8 cellular contexts compared by ENCODE assay signal in genomic region chr16:87324411-87325275, GRCh38. TPM values are rescaled to one million over a fixed set of nuclear protein-coding genes. Genes with fewer than 3 reads are reported as not detected.
DNase-seq lines count a peak whose midpoint lies in the region; ATAC-seq and TF ChIP-seq lines count a peak whose summit lies in the region.

No MANE protein-coding gene starts in this region.

- H3K4me1 Mint-ChIP-seq in activated CD4-positive, alpha-beta memory T cell treated with anti-CD3 and anti-CD28 coated beads, Interleukin-2, amount 10 ng/mL, durations not matched to agents 7 days and 5 days: peaks cover 6% of the 10 kb centered on the region
- peaks cover 11% of the 10 kb centered on the region for H3K4me1 Mint-ChIP-seq in nephron progenitor cell

- no peaks in the 10 kb centered on the region for H3K36me3 Mint-ChIP-seq in activated CD4-positive, alpha-beta memory T cell treated with anti-CD3 and anti-CD28 coated beads, Interleukin-2, amount 10 ng/mL, durations not matched to agents 7 days and 5 days (ENCODE audit: low read depth)
- peaks cover 6% of the 10 kb centered on the region for H3K36me3 Mint-ChIP-seq in nephron progenitor cell (ENCODE audit: low read depth)

- H3K9me3 Mint-ChIP-seq in activated CD4-positive, alpha-beta memory T cell treated with anti-CD3 and anti-CD28 coated beads, Interleukin-2, amount 10 ng/mL, durations not matched to agents 7 days and 5 days: no peaks in the 10 kb centered on the region
- no peaks in the 10 kb centered on the region for H3K9me3 Mint-ChIP-seq in nephron progenitor cell

- DNase-seq in EH (ENCODE audit: low read depth): peak; percentile 36
- peak; percentile 40 for DNase-seq in activated CD4-positive, alpha-beta memory T cell treated with anti-CD3 and anti-CD28 coated beads, Interleukin-2, amount 10 ng/mL, durations not matched to agents 7 days and 5 days
- DNase-seq in nephron progenitor cell: peak; percentile 73
- DNase-seq in vagina (ENCODE audit: extremely low spot score in 2 of 2): no peak
- DNase-seq in GDM1 (lab: John Stamatoyannopoulos, UW): no peak

- no peak overlapping the region for H3K27ac Mint-ChIP-seq in activated CD4-positive, alpha-beta memory T cell treated with anti-CD3 and anti-CD28 coated beads, Interleukin-2, amount 10 ng/mL, durations not matched to agents 7 days and 5 days
- H3K27ac Mint-ChIP-seq in nephron progenitor cell: no peak overlapping the region

- ATAC-seq in esophagus mucosa (peak; percentile 43), GM19467 (IDR thresholded peaks at IDR 0.05; ENCODE audit: unreplicated experiment) (no peak)

- H3K4me1 ChIP-seq in vagina: peaks cover 13% of the 10 kb centered on the region

- TF ChIP-seq POLR2A in vagina (IDR thresholded peaks at IDR 0.05): no peak

- peaks cover 0 to 15% of the 10 kb centered on the region in 2 donors for H3K36me3 ChIP-seq in vagina

- peak overlapping the region; percentile 22 for H3K27ac ChIP-seq in vagina

- CTCF ChIA-PET in activated CD4-positive, alpha-beta memory T cell treated with anti-CD3 and anti-CD28 coated beads, Interleukin-2, amount 10 ng/mL, durations not matched to agents 7 days and 5 days (lab: Charles Lee): interaction anchor here (0.6 to 2.0 kb wide), 4 partner anchors 59 to 70 kb away, joined by 3 to 8 read pairs (median 6); partner anchors contain the start of gene FBXO31

- H3K27me3 ChIP-seq in vagina: no peaks in the 10 kb centered on the region

- TF ChIP-seq CTCF in LNCAP (IDR thresholded peaks at IDR 0.05): peak; percentile 91
- peak; percentile 90 for TF ChIP-seq CTCF in nephron progenitor cell (IDR thresholded peaks at IDR 0.05)
- TF ChIP-seq CTCF in vagina (IDR thresholded peaks at IDR 0.05): peak in 2 of 3 experiments; percentile 42 to 58

- no peak overlapping the region for H3K4me3 Mint-ChIP-seq in activated CD4-positive, alpha-beta memory T cell treated with anti-CD3 and anti-CD28 coated beads, Interleukin-2, amount 10 ng/mL, durations not matched to agents 7 days and 5 days
- H3K4me3 Mint-ChIP-seq in nephron progenitor cell: no peak overlapping the region

- POLR2A ChIA-PET in activated CD4-positive, alpha-beta memory T cell treated with anti-CD3 and anti-CD28 coated beads, Interleukin-2, amount 10 ng/mL, durations not matched to agents 7 days and 5 days (lab: Charles Lee): interaction anchor here (0.6 to 1.8 kb wide), 3 partner anchors 58 to 70 kb away, joined by 3 to 5 read pairs (median 3); partner anchors contain the start of gene FBXO31

- H3K9me3 ChIP-seq in vagina: no peaks in the 10 kb centered on the region

- no peaks in the 10 kb centered on the region for H3K27me3 Mint-ChIP-seq in activated CD4-positive, alpha-beta memory T cell treated with anti-CD3 and anti-CD28 coated beads, Interleukin-2, amount 10 ng/mL, durations not matched to agents 7 days and 5 days
- H3K27me3 Mint-ChIP-seq in nephron progenitor cell (ENCODE audit: low read depth, poor library complexity): peaks cover 3% of the 10 kb centered on the region

- no peak overlapping the region for H3K4me3 ChIP-seq in vagina

- intact Hi-C loops in vagina (cut with DNase I): loop anchor here (5.0 kb wide), 1 partner anchor 58 kb away; the partner anchor contains the start of gene FBXO31

RNA-seq across cellular contexts. Expression of gene C16orf95, which starts 7.5 kb away (rescaled TPM):
- total RNA-seq in activated CD4-positive, alpha-beta memory T cell treated with anti-CD3 and anti-CD28 coated beads, Interleukin-2, amount 10 ng/mL, durations not matched to agents 7 days and 5 days: 1 to 10 TPM; 8.6 to 9.6 TPM
- total RNA-seq in esophagus mucosa (6.5 TPM), vagina (1.5 TPM)

RNA-seq across cellular contexts. Expression of gene FBXO31, which starts 58.9 kb away (rescaled TPM):
- total RNA-seq in activated CD4-positive, alpha-beta memory T cell treated with anti-CD3 and anti-CD28 coated beads, Interleukin-2, amount 10 ng/mL, durations not matched to agents 7 days and 5 days: 10 to 100 TPM; 28.8 to 29.0 TPM
- total RNA-seq in esophagus mucosa (16.9 TPM), vagina (93.3 TPM)

Comparison
In these comparisons a context has a peak if more than half of its experiments do, and no peak if none do; other contexts are left out.
1. DNase-seq: peak in EH (single experiment), activated CD4-positive, alpha-beta memory T cell treated with anti-CD3 and anti-CD28 coated beads, Interleukin-2, amount 10 ng/mL, durations not matched to agents 7 days and 5 days (single experiment) and nephron progenitor cell (single experiment); none in vagina (0 of 2) and GDM1 (single experiment).
2. Peak in every context shown above with its lines, with median percentiles within 50 percentile points of each other: CTCF ChIP-seq.